1 cellular context compared by ENCODE assay signal in the genomic region with DNA sequence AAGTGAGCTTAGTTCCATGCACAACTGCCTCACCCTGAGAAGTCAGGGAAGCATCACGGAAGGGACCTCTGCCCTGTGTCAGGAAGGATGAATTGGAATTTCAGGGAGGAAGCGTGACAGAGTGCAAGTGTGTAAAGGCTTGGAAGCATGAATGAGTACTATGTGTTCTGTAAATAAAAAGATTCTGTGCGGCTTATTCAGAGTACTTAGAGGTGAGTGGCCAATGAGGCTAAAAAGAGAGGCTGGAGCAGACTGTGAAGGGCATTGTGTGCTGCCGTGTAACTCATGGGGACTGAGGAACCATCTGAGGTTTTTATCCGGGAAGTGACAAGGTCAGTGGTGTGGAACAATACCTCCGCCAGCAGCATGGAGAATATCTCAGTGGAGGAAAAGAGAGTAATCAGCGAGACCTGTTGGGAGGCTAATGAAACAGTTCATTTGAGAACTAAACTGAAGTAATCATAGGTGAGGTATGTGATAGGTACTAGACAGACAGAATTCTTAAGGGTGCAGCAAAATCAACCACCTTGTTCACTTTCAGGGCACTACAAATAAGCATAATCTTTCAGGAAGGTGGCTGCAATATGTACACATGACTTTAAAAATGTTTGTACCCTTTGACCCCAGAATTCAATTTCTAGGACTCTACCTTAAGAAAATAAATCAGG.
TF ChIP-seq lines count a peak whose summit lies in the region.

No MANE protein-coding gene starts in this region.

TF ChIP-seq in GM23338, 12 proteins besides CTCF, POLR2A, EP300 and RAD21 (continued from another document):
- TF ChIP-seq, protein P1, sequence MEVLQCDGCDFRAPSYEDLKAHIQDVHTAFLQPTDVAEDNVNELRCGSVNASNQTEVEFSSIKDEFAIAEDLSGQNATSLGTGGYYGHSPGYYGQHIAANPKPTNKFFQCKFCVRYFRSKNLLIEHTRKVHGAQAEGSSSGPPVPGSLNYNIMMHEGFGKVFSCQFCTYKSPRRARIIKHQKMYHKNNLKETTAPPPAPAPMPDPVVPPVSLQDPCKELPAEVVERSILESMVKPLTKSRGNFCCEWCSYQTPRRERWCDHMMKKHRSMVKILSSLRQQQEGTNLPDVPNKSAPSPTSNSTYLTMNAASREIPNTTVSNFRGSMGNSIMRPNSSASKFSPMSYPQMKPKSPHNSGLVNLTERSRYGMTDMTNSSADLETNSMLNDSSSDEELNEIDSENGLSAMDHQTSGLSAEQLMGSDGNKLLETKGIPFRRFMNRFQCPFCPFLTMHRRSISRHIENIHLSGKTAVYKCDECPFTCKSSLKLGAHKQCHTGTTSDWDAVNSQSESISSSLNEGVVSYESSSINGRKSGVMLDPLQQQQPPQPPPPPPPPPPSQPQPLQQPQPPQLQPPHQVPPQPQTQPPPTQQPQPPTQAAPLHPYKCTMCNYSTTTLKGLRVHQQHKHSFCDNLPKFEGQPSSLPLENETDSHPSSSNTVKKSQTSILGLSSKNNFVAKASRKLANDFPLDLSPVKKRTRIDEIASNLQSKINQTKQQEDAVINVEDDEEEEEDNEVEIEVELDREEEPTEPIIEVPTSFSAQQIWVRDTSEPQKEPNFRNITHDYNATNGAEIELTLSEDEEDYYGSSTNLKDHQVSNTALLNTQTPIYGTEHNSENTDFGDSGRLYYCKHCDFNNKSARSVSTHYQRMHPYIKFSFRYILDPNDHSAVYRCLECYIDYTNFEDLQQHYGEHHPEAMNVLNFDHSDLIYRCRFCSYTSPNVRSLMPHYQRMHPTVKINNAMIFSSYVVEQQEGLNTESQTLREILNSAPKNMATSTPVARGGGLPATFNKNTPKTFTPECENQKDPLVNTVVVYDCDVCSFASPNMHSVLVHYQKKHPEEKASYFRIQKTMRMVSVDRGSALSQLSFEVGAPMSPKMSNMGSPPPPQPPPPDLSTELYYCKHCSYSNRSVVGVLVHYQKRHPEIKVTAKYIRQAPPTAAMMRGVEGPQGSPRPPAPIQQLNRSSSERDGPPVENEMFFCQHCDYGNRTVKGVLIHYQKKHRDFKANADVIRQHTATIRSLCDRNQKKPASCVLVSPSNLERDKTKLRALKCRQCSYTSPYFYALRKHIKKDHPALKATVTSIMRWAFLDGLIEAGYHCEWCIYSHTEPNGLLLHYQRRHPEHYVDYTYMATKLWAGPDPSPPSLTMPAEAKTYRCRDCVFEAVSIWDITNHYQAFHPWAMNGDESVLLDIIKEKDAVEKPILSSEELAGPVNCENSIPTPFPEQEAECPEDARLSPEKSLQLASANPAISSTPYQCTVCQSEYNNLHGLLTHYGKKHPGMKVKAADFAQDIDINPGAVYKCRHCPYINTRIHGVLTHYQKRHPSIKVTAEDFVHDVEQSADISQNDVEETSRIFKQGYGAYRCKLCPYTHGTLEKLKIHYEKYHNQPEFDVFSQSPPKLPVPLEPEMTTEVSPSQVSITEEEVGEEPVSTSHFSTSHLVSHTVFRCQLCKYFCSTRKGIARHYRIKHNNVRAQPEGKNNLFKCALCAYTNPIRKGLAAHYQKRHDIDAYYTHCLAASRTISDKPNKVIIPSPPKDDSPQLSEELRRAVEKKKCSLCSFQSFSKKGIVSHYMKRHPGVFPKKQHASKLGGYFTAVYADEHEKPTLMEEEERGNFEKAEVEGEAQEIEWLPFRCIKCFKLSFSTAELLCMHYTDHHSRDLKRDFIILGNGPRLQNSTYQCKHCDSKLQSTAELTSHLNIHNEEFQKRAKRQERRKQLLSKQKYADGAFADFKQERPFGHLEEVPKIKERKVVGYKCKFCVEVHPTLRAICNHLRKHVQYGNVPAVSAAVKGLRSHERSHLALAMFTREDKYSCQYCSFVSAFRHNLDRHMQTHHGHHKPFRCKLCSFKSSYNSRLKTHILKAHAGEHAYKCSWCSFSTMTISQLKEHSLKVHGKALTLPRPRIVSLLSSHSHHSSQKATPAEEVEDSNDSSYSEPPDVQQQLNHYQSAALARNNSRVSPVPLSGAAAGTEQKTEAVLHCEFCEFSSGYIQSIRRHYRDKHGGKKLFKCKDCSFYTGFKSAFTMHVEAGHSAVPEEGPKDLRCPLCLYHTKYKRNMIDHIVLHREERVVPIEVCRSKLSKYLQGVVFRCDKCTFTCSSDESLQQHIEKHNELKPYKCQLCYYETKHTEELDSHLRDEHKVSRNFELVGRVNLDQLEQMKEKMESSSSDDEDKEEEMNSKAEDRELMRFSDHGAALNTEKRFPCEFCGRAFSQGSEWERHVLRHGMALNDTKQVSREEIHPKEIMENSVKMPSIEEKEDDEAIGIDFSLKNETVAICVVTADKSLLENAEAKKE (CRISPR knock-in tag; IDR thresholded peaks at IDR 0.05): no peak
- TF ChIP-seq EZH2 (IDR thresholded peaks at IDR 0.05; ENCODE audit: low read depth, unreplicated experiment): no peak
- TF ChIP-seq POLR2AphosphoS5 (IDR thresholded peaks at IDR 0.05; ENCODE audit: low read depth): no peak
- no peak for TF ChIP-seq EZH2phosphoT487 (IDR thresholded peaks at IDR 0.05; ENCODE audit: unreplicated experiment)
- TF ChIP-seq, protein P2, sequence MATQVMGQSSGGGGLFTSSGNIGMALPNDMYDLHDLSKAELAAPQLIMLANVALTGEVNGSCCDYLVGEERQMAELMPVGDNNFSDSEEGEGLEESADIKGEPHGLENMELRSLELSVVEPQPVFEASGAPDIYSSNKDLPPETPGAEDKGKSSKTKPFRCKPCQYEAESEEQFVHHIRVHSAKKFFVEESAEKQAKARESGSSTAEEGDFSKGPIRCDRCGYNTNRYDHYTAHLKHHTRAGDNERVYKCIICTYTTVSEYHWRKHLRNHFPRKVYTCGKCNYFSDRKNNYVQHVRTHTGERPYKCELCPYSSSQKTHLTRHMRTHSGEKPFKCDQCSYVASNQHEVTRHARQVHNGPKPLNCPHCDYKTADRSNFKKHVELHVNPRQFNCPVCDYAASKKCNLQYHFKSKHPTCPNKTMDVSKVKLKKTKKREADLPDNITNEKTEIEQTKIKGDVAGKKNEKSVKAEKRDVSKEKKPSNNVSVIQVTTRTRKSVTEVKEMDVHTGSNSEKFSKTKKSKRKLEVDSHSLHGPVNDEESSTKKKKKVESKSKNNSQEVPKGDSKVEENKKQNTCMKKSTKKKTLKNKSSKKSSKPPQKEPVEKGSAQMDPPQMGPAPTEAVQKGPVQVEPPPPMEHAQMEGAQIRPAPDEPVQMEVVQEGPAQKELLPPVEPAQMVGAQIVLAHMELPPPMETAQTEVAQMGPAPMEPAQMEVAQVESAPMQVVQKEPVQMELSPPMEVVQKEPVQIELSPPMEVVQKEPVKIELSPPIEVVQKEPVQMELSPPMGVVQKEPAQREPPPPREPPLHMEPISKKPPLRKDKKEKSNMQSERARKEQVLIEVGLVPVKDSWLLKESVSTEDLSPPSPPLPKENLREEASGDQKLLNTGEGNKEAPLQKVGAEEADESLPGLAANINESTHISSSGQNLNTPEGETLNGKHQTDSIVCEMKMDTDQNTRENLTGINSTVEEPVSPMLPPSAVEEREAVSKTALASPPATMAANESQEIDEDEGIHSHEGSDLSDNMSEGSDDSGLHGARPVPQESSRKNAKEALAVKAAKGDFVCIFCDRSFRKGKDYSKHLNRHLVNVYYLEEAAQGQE (IDR thresholded peaks at IDR 0.05; ENCODE audit: unreplicated experiment): no peak
- no peak for TF ChIP-seq NANOG (IDR thresholded peaks at IDR 0.05; ENCODE audit: borderline replicate concordance)
- TF ChIP-seq, protein P3, sequence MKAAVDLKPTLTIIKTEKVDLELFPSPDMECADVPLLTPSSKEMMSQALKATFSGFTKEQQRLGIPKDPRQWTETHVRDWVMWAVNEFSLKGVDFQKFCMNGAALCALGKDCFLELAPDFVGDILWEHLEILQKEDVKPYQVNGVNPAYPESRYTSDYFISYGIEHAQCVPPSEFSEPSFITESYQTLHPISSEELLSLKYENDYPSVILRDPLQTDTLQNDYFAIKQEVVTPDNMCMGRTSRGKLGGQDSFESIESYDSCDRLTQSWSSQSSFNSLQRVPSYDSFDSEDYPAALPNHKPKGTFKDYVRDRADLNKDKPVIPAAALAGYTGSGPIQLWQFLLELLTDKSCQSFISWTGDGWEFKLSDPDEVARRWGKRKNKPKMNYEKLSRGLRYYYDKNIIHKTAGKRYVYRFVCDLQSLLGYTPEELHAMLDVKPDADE (IDR thresholded peaks at IDR 0.05): no peak
- TF ChIP-seq ZNF331 (CRISPR knock-in tag; IDR thresholded peaks at IDR 0.05; ENCODE audit: low read depth): no peak
